14 cellular contexts compared by ENCODE assay signal in the genomic region with DNA sequence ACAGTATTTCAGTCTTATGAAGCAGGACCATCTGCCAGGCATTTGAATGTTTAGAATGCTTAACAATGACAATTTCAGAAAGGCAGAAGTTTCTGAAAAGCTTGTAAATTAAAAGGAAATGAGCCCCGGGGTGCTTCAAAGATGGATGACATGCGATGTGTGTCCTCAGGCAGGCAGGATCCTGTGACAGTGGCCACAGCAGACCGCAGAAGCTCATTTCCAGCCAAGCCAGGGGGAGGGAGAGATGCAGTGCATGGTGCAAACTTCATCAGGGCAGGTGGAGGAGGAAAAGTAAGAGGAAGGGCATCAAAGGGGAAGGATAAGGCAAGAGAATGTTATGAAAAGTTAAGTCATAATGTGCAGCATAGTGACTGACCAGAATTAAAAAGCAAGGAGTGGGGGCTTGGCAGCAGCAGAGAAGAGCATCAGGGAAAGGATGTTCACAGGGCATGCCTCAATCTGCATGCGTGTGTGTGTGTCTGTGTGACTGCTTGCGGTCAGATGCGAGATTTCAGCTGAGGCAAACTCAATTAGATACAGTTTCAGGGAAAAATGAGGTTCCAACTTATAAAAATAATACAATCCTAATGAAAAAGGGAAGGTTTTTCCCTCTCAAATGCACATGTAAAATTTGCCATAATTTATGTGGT.
"Had no signal": no experiment of that assay in that cellular context is flagged by ENCODE, and none has a peak within 500 bp of the region (broad histone marks: within the 10 kb centered on the region; RNA-seq: fewer than 3 reads in every experiment).

No MANE protein-coding gene starts in this region.

- ATAC-seq: activated CD8-positive, alpha-beta memory T cell treated with anti-CD3 and anti-CD28 coated beads, Interleukin-2, amount 10 ng/mL, durations not matched to agents 7 days and 5 days; left ventricle myocardium superior; sciatic nerve; stimulated activated effector memory CD8-positive, alpha-beta T cell treated with anti-CD3 and anti-CD28 coated beads, Interleukin-12 subunit alpha, Interleukin-12 subunit beta, amount 100 ng/mL, for 72 hours had no signal

- H3K27ac ChIP-seq: hepatocyte, ovary, thyroid gland, vagina had no signal

- H3K27me3 ChIP-seq: hepatocyte, ovary, thyroid gland, vagina had no signal

- DNase-seq: activated CD4-positive, alpha-beta T cell treated with anti-CD3 and anti-CD28 coated beads for 1 hour; activated CD4-positive, alpha-beta T cell treated with anti-CD3 and anti-CD28 coated beads, Interleukin-2, amount 50 U/mL, for 4 hours; activated CD8-positive, alpha-beta memory T cell treated with anti-CD3 and anti-CD28 coated beads, Interleukin-2, amount 10 ng/mL, durations not matched to agents 7 days and 5 days; activated naive CD4-positive, alpha-beta T cell treated with anti-CD3 and anti-CD28 coated beads, Interleukin-2, amount 10 ng/mL, durations not matched to agents 7 days and 5 days; activated T-cell treated with anti-CD3 and anti-CD28 coated beads, Interleukin-2, amount 50 U/mL, for 24 hours; left ventricle myocardium superior; ovary; stimulated activated CD4-positive, alpha-beta T cell treated with anti-CD3 and anti-CD28 coated beads, Interleukin-2, amount 100 ng/mL, for 24 hours; T-helper 9 cell; thyroid gland had no signal

- H3K4me3 ChIP-seq: hepatocyte, ovary, thyroid gland, vagina had no signal
